In the genomic region with DNA sequence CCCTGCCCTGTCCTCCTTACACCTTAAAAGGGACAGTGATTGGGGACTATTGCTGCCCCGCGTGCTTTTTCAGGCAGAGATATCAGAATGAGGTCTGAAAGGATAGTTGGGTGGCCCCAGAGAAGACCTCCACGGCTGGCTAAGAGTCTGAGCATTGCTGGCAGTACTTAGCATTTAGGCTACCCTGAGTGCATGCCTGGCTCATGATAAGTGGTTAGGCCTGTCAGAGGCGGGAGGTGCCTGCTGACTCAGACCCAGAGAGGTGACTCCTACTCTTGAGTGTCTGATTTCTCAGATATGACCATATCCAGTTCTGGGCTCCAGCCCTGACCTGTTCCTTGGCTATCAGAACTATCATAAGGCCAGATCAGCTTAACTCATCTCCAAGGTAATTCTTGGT, we compare ENCODE assay signal across 8 cellular contexts.
DNase-seq lines count a peak whose midpoint lies in the region; ATAC-seq and TF ChIP-seq lines count a peak whose summit lies in the region.

No MANE protein-coding gene starts in this region.

- no peaks in the 10 kb centered on the region for H3K9me3 ChIP-seq in stomach

- no peaks in the 10 kb centered on the region for H3K27me3 ChIP-seq in stomach

- H3K27ac Mint-ChIP-seq in activated naive CD4-positive, alpha-beta T cell treated with anti-CD3 and anti-CD28 coated beads, Interleukin-2, amount 50 U/mL, for 72 hours: no peak overlapping the region

- TF ChIP-seq EP300 in stomach (IDR thresholded peaks at IDR 0.05): no peak

- peak in 1 of 2 donors; percentile 4 for DNase-seq in activated naive CD4-positive, alpha-beta T cell treated with anti-CD3 and anti-CD28 coated beads, Interleukin-2, amount 50 U/mL, for 72 hours (ENCODE audit: low spot score in 2 of 2)
- DNase-seq in activated naive CD4-positive, alpha-beta T cell treated with anti-CD3 and anti-CD28 coated beads, Interleukin-2, amount 50 U/mL, for 16 hours: no peak
- DNase-seq in T1000 (lab: John Stamatoyannopoulos, UW): peak; percentile 68
- peak; percentile 70 for DNase-seq in hepatic stellate cell (ENCODE audit: low spot score)
- DNase-seq in stomach: peak; percentile 60
- no peak for DNase-seq in DMS114 treated with DMSO at 0.1 percent for 48 hours (lab: John Stamatoyannopoulos, UW; ENCODE audit: unreplicated experiment)
- DNase-seq in stimulated activated CD4-positive, alpha-beta T cell treated with anti-CD3 and anti-CD28 coated beads, Interleukin-4, amount 100 ng/mL, for 24 hours: no peak

- no peak for TF ChIP-seq POLR2A in stomach (IDR thresholded peaks at IDR 0.05)

- H3K4me3 ChIP-seq in stomach: no peak overlapping the region

- no peaks in the 10 kb centered on the region for H3K36me3 Mint-ChIP-seq in activated naive CD4-positive, alpha-beta T cell treated with anti-CD3 and anti-CD28 coated beads, Interleukin-2, amount 50 U/mL, for 72 hours

- WGBS in stomach, 5 donors: 55 to 67% (median 60%) methylated on average over 4 of the region's 4 CpGs

- H3K36me3 ChIP-seq in stomach: no peaks in the 10 kb centered on the region

- peak; percentile 91 for ATAC-seq in activated naive CD4-positive, alpha-beta T cell treated with anti-CD3 and anti-CD28 coated beads, Interleukin-2, amount 50 U/mL, for 72 hours
- ATAC-seq in HG03378 (IDR thresholded peaks at IDR 0.05; ENCODE audit: unreplicated experiment): peak; percentile 90

- no peaks in the 10 kb centered on the region for H3K9me3 Mint-ChIP-seq in activated naive CD4-positive, alpha-beta T cell treated with anti-CD3 and anti-CD28 coated beads, Interleukin-2, amount 50 U/mL, for 72 hours

- intact Hi-C loops in stomach (cut with DNase I; ENCODE audit: low total_unique reads): no loop called here

- TF ChIP-seq CTCF in stomach (IDR thresholded peaks at IDR 0.05): no peak

- peaks cover 34 to 80% (median 56%) of the 10 kb centered on the region in 4 donors for H3K4me1 ChIP-seq in stomach

- peak overlapping the region in 4 of 5 donors; percentile 51 to 80 (median 70) for H3K27ac ChIP-seq in stomach

Comparison
In these comparisons a context has a peak if more than half of its experiments do, and no peak if none do; other contexts are left out.
1. DNase-seq: peak in T1000 (single experiment), hepatic stellate cell (single experiment) and stomach (single experiment); none in activated naive CD4-positive, alpha-beta T cell treated with anti-CD3 and anti-CD28 coated beads, Interleukin-2, amount 50 U/mL, for 16 hours (single experiment), DMS114 treated with DMSO at 0.1 percent for 48 hours (single experiment) and stimulated activated CD4-positive, alpha-beta T cell treated with anti-CD3 and anti-CD28 coated beads, Interleukin-4, amount 100 ng/mL, for 24 hours (single experiment).